ENCODE assay signal across 20 cellular contexts in the genomic region with DNA sequence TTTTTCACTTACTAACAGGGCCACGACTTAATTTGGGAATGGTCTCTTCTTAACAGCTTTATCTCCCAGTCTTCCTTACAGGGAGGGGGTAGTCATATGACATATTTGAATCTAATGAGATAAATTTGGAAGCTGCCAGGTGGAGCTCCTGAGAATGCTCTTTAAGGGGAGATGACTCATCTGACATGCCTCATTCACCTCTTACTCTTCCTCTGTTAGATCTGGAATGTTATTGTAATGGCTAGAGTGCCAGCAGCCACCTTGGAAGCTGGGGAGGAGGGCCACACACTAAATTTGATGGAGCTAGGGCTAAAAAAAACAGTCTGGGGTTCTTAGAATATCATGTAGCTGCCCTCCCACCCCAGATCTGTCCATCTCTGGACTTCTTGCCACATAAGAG. TPM values are rescaled to one million over a fixed set of nuclear protein-coding genes. Genes with fewer than 3 reads are reported as not detected.
A peak's percentile ranks its signal among the peaks of the same experiment; 100 is the strongest.
DNase-seq lines count a peak whose midpoint lies in the region; ATAC-seq, FAIRE-seq and TF ChIP-seq lines count a peak whose summit lies in the region.
"Had no signal": no experiment of that assay in that cellular context is flagged by ENCODE, and none has a peak within 500 bp of the region (broad histone marks: within the 10 kb centered on the region; RNA-seq: fewer than 3 reads in every experiment).

No MANE protein-coding gene starts in this region.

- no peaks in the 10 kb centered on the region for H3F3A ChIP-seq in GM23338 (replicated peaks; ENCODE audit: low read depth)

- no peak overlapping the region for H3K4me3 Mint-ChIP-seq in GM23338
- H3K4me3 Mint-ChIP-seq: CD8-positive, alpha-beta memory T cell; IgD-negative memory B cell; neural crest cell; stimulated activated memory B cell treated with anti-CD40 and anti-IgM and Interleukin-4, amounts not matched to agents 10 μg/mL and 1 μg/mL and 100 μg/mL, for 72 hours; T-helper 1 cell treated with Interleukin-12 subunit alpha and Interleukin-12 subunit beta and Interleukin-4 antibody, amounts not matched to agents 30 μg/mL and 1 μg/mL, for 36 hours had no signal

- TF ChIP-seq CTCF in GM23338 (conservative IDR thresholded peaks at IDR 0.05; ENCODE audit: low read depth in 2 of 2) (no peak), esophagus muscularis mucosa (IDR thresholded peaks at IDR 0.05) (no peak)

- H3K4me1 ChIP-seq in GM23338 (ENCODE audit: insufficient read depth) (peaks cover 49% of the 10 kb centered on the region), esophagus muscularis mucosa (no peaks in the 10 kb centered on the region)
- H3K4me1 ChIP-seq: testis had no signal

- peak overlapping the region; percentile 23; the same call in 1 of the 2 replicates for H3K27ac Mint-ChIP-seq in GM23338
- H3K27ac Mint-ChIP-seq: IgD-negative memory B cell; stimulated activated memory B cell treated with anti-CD40 and anti-IgM and Interleukin-4, amounts not matched to agents 10 μg/mL and 1 μg/mL and 100 μg/mL, for 72 hours; T-helper 1 cell treated with Interleukin-12 subunit alpha and Interleukin-12 subunit beta and Interleukin-4 antibody, amounts not matched to agents 30 μg/mL and 1 μg/mL, for 36 hours had no signal

- H3K27ac ChIP-seq in GM23338 (ENCODE audit: low read depth) (peak overlapping the region; percentile 52), esophagus muscularis mucosa (replicated peaks in 1 of 4) (no peak overlapping the region)
- H3K27ac ChIP-seq: testis had no signal

- FAIRE-seq in RCC 7860 (lab: Jason Lieb, UNC): peak; percentile 59
- FAIRE-seq in frontal cortex (lab: Jason Lieb, UNC): no peak

- H3K27me3 ChIP-seq in GM23338 (ENCODE audit: insufficient read depth): no peaks in the 10 kb centered on the region
- peaks cover 0 to 7% (median 0%) of the 10 kb centered on the region in 4 donors for H3K27me3 ChIP-seq in esophagus muscularis mucosa
- H3K27me3 ChIP-seq: testis had no signal

- 0 out of 2 replicates have a peak overlapping the region, but pooled peaks have one; percentile 1 for H3K4me2 ChIP-seq in GM23338

- H3K9me2 ChIP-seq in GM23338 (ENCODE audit: insufficient read depth): no peaks in the 10 kb centered on the region

- H3K79me2 ChIP-seq in GM23338 (replicated peaks; ENCODE audit: insufficient read depth): no peaks in the 10 kb centered on the region

- no peaks in the 10 kb centered on the region; the same call in 2 of the 3 replicates for H3K36me3 Mint-ChIP-seq in GM23338 (ENCODE audit: low read depth)
- H3K36me3 Mint-ChIP-seq: CD8-positive, alpha-beta memory T cell; IgD-negative memory B cell; stimulated activated memory B cell treated with anti-CD40 and anti-IgM and Interleukin-4, amounts not matched to agents 10 μg/mL and 1 μg/mL and 100 μg/mL, for 72 hours had no signal

- no peaks in the 10 kb centered on the region for H3K9me3 Mint-ChIP-seq in GM23338
- H3K9me3 Mint-ChIP-seq: CD8-positive, alpha-beta memory T cell; IgD-negative memory B cell; neural crest cell; stimulated activated memory B cell treated with anti-CD40 and anti-IgM and Interleukin-4, amounts not matched to agents 10 μg/mL and 1 μg/mL and 100 μg/mL, for 72 hours; T-helper 1 cell treated with Interleukin-12 subunit alpha and Interleukin-12 subunit beta and Interleukin-4 antibody, amounts not matched to agents 30 μg/mL and 1 μg/mL, for 36 hours had no signal

- intact Hi-C loops in esophagus muscularis mucosa (cut with DNase I): no loop called here

- peak; percentile 82 for DNase-seq in GM23338 (ENCODE audit: low spot score)
- peak; percentile 53 for DNase-seq in RCC 7860 (ENCODE audit: low spot score)
- DNase-seq in esophagus muscularis mucosa (ENCODE audit: extremely low spot score): peak; percentile 34
- DNase-seq in putamen (ENCODE audit: low spot score): peak; percentile 53
- DNase-seq in frontal cortex (ENCODE audit: low spot score in 2 of 2): no peak
- DNase-seq in GM03348 (ENCODE audit: low spot score): no peak
- no peak for DNase-seq in activated naive CD4-positive, alpha-beta T cell (lab: John Stamatoyannopoulos, UW)
- DNase-seq: activated CD4-positive, alpha-beta T cell treated with anti-CD3 and anti-CD28 coated beads, Interleukin-2, amount 50 U/mL, for 1 hour; activated gamma-delta T cell; CD8-positive, alpha-beta memory T cell; DND-41; hypothalamus; NCI-H748 treated with DMSO at 0.1 percent for 48 hours; stimulated activated CD4-positive, alpha-beta T cell treated with anti-CD3 and anti-CD28 coated beads, Interleukin-1b, Interleukin-23, amount 100 ng/mL, for 48 hours; testis had no signal

- 71% methylated on average over 1 of the region's 1 CpG for WGBS in esophagus muscularis mucosa

- H3K9me3 ChIP-seq in esophagus muscularis mucosa: no peaks in the 10 kb centered on the region
- H3K9me3 ChIP-seq: testis had no signal

- ATAC-seq in GM23338: peak; percentile 78
- ATAC-seq: stimulated activated memory B cell treated with anti-CD40 and anti-IgM and Interleukin-4, amounts not matched to agents 10 μg/mL and 1 μg/mL and 100 μg/mL, for 72 hours had no signal

- no peaks in the 10 kb centered on the region for H3K36me3 ChIP-seq in GM23338 (ENCODE audit: insufficient read depth)
- no peaks in the 10 kb centered on the region for H3K36me3 ChIP-seq in esophagus muscularis mucosa

- no peak for TF ChIP-seq POLR2A in esophagus muscularis mucosa (IDR thresholded peaks at IDR 0.05; ENCODE audit: low read depth)

- TF ChIP-seq EP300 in esophagus muscularis mucosa (IDR thresholded peaks at IDR 0.05): no peak

- H4K20me1 ChIP-seq in GM23338 (replicated peaks; ENCODE audit: insufficient read depth): no peaks in the 10 kb centered on the region

- no peak overlapping the region for H3K4me3 ChIP-seq in GM23338
- no peak overlapping the region for H3K4me3 ChIP-seq in esophagus muscularis mucosa
- H3K4me3 ChIP-seq: testis had no signal

- peaks cover 12% of the 10 kb centered on the region for H3K27me3 Mint-ChIP-seq in GM23338 (ENCODE audit: insufficient read depth, low read depth, poor library complexity)

- H2AFZ ChIP-seq in GM23338: no peak overlapping the region

- H3K4me1 Mint-ChIP-seq in GM23338: peaks cover 62% of the 10 kb centered on the region
- H3K4me1 Mint-ChIP-seq: CD8-positive, alpha-beta memory T cell; IgD-negative memory B cell; stimulated activated memory B cell treated with anti-CD40 and anti-IgM and Interleukin-4, amounts not matched to agents 10 μg/mL and 1 μg/mL and 100 μg/mL, for 72 hours had no signal

TF ChIP-seq in GM23338, 12 proteins besides CTCF, POLR2A, EP300 and RAD21 (continues in another document):
- TF ChIP-seq, protein P1, sequence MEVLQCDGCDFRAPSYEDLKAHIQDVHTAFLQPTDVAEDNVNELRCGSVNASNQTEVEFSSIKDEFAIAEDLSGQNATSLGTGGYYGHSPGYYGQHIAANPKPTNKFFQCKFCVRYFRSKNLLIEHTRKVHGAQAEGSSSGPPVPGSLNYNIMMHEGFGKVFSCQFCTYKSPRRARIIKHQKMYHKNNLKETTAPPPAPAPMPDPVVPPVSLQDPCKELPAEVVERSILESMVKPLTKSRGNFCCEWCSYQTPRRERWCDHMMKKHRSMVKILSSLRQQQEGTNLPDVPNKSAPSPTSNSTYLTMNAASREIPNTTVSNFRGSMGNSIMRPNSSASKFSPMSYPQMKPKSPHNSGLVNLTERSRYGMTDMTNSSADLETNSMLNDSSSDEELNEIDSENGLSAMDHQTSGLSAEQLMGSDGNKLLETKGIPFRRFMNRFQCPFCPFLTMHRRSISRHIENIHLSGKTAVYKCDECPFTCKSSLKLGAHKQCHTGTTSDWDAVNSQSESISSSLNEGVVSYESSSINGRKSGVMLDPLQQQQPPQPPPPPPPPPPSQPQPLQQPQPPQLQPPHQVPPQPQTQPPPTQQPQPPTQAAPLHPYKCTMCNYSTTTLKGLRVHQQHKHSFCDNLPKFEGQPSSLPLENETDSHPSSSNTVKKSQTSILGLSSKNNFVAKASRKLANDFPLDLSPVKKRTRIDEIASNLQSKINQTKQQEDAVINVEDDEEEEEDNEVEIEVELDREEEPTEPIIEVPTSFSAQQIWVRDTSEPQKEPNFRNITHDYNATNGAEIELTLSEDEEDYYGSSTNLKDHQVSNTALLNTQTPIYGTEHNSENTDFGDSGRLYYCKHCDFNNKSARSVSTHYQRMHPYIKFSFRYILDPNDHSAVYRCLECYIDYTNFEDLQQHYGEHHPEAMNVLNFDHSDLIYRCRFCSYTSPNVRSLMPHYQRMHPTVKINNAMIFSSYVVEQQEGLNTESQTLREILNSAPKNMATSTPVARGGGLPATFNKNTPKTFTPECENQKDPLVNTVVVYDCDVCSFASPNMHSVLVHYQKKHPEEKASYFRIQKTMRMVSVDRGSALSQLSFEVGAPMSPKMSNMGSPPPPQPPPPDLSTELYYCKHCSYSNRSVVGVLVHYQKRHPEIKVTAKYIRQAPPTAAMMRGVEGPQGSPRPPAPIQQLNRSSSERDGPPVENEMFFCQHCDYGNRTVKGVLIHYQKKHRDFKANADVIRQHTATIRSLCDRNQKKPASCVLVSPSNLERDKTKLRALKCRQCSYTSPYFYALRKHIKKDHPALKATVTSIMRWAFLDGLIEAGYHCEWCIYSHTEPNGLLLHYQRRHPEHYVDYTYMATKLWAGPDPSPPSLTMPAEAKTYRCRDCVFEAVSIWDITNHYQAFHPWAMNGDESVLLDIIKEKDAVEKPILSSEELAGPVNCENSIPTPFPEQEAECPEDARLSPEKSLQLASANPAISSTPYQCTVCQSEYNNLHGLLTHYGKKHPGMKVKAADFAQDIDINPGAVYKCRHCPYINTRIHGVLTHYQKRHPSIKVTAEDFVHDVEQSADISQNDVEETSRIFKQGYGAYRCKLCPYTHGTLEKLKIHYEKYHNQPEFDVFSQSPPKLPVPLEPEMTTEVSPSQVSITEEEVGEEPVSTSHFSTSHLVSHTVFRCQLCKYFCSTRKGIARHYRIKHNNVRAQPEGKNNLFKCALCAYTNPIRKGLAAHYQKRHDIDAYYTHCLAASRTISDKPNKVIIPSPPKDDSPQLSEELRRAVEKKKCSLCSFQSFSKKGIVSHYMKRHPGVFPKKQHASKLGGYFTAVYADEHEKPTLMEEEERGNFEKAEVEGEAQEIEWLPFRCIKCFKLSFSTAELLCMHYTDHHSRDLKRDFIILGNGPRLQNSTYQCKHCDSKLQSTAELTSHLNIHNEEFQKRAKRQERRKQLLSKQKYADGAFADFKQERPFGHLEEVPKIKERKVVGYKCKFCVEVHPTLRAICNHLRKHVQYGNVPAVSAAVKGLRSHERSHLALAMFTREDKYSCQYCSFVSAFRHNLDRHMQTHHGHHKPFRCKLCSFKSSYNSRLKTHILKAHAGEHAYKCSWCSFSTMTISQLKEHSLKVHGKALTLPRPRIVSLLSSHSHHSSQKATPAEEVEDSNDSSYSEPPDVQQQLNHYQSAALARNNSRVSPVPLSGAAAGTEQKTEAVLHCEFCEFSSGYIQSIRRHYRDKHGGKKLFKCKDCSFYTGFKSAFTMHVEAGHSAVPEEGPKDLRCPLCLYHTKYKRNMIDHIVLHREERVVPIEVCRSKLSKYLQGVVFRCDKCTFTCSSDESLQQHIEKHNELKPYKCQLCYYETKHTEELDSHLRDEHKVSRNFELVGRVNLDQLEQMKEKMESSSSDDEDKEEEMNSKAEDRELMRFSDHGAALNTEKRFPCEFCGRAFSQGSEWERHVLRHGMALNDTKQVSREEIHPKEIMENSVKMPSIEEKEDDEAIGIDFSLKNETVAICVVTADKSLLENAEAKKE (CRISPR knock-in tag; IDR thresholded peaks at IDR 0.05): 0 out of 2 replicates have a peak, but pooled peaks have one; percentile 35

RNA-seq across cellular contexts. Expression of gene HECW1, which starts 22.7 kb away (rescaled TPM):
- total RNA-seq in GM23338 (2014; rRNA removed; shearing (Covaris generic)): 19.2 and 21.8 TPM in 2 replicates
- 6.1 and 11.0 TPM in 2 replicates for polyA plus RNA-seq in GM23338 (2016; fragmentation: Nextera tagmentation; extraction: Ambion mirVana)
- total RNA-seq in esophagus muscularis mucosa (under 1 TPM; 0.06 to 0.99 (median 0.27) TPM), frontal cortex (41.6 TPM)
- total RNA-seq: CD8-positive, alpha-beta memory T cell; skeletal muscle tissue had no signal
- polyA plus RNA-seq: CD8-positive, alpha-beta memory T cell; IgD-negative memory B cell had no signal

Comparison
In these comparisons a context has a peak if more than half of its experiments do, and no peak if none do; other contexts are left out.
1. DNase-seq: peak in GM23338 (single experiment), RCC 7860 (single experiment), esophagus muscularis mucosa (single experiment) and putamen (single experiment); none in frontal cortex (0 of 2), GM03348 (single experiment) and activated naive CD4-positive, alpha-beta T cell (0 of 4).
2. RNA of gene HECW1, which starts 22.7 kb away (total RNA-seq): 41.6 TPM in frontal cortex (single experiment) and 19.2 to 21.8 TPM in GM23338; 0.06 to 0.99 TPM in esophagus muscularis mucosa; every median in the first group is over 10 times any median in the second.